ENCODE assay signal across 20 cellular contexts in genomic region chr2:176558574-176559140, GRCh38.
"Had no signal": no experiment of that assay in that cellular context is flagged by ENCODE, and none has a peak within 500 bp of the region (broad histone marks: within the 10 kb centered on the region; RNA-seq: fewer than 3 reads in every experiment).

No MANE protein-coding gene starts in this region.

- H3K36me3 Mint-ChIP-seq: naive thymus-derived CD4-positive, alpha-beta T cell had no signal

- H3K4me2 ChIP-seq: smooth muscle cell had no signal

- H3K9me3 Mint-ChIP-seq: dendritic cell treated with granulocyte-macrophage colony-stimulating factor and Interleukin-4, amounts not matched to agents 40 ng/mL and 50 ng/mL, for 4 days; effector memory CD8-positive, alpha-beta T cell; nephron progenitor cell had no signal

- H3K4me3 Mint-ChIP-seq: dendritic cell treated with granulocyte-macrophage colony-stimulating factor and Interleukin-4, amounts not matched to agents 40 ng/mL and 50 ng/mL, for 4 days; effector memory CD8-positive, alpha-beta T cell; naive thymus-derived CD4-positive, alpha-beta T cell; nephron progenitor cell had no signal

- H3K27ac ChIP-seq: epithelial cell of prostate, esophagus muscularis mucosa, gastrocnemius medialis, neutrophil, ovary, tibial artery, upper lobe of left lung, uterus had no signal

- H3K27ac Mint-ChIP-seq: dendritic cell treated with granulocyte-macrophage colony-stimulating factor and Interleukin-4, amounts not matched to agents 40 ng/mL and 50 ng/mL, for 4 days; effector memory CD8-positive, alpha-beta T cell; naive thymus-derived CD4-positive, alpha-beta T cell; nephron progenitor cell had no signal

- H3K4me1 ChIP-seq: uterus had no signal

- H3K27me3 ChIP-seq: gastrocnemius medialis, ovary, upper lobe of left lung, uterus had no signal

- DNase-seq: effector memory CD8-positive, alpha-beta T cell; gastrocnemius medialis; glutamatergic neuron; islet precursor cell; mammary epithelial cell; naive thymus-derived CD4-positive, alpha-beta T cell; nephron progenitor cell; ovary; right cardiac atrium; stimulated activated CD4-positive, alpha-beta T cell treated with anti-CD3 and anti-CD28 coated beads, Interleukin-2, amount 100 ng/mL, for 48 hours; stimulated activated naive CD8-positive, alpha-beta T cell treated with anti-CD3 and anti-CD28 coated beads, Interleukin-15, Interleukin-2, amounts not matched to agents 100 U/mL and 50 U/mL, for 24 hours; tibial artery; upper lobe of left lung; uterus had no signal

- H3K9me3 ChIP-seq: esophagus muscularis mucosa, gastrocnemius medialis, neutrophil, ovary, tibial artery, upper lobe of left lung, uterus had no signal

- ATAC-seq: effector memory CD8-positive, alpha-beta T cell; gastrocnemius medialis; left lobe of liver; naive thymus-derived CD4-positive, alpha-beta T cell; right cardiac atrium; stimulated activated naive CD8-positive, alpha-beta T cell treated with anti-CD3 and anti-CD28 coated beads, Interleukin-15, Interleukin-2, amounts not matched to agents 100 U/mL and 50 U/mL, for 24 hours had no signal

- H3K4me3 ChIP-seq: esophagus muscularis mucosa, gastrocnemius medialis, ovary, smooth muscle cell, tibial artery, upper lobe of left lung, uterus had no signal

- H3K36me3 ChIP-seq: esophagus muscularis mucosa, gastrocnemius medialis, neutrophil, ovary, tibial artery, upper lobe of left lung, uterus had no signal
